ENCODE assay signal across 8 cellular contexts in genomic region chr14:104448721-104449120, GRCh38.
"Had no signal": no experiment of that assay in that cellular context is flagged by ENCODE, and none has a peak within 500 bp of the region (broad histone marks: within the 10 kb centered on the region; RNA-seq: fewer than 3 reads in every experiment).

No MANE protein-coding gene starts in this region.

- DNase-seq: GM23248, GOT3, H7, H9, HCEC 1CT, HFFc6 had no signal

- H3K36me3 ChIP-seq: HAP-1 had no signal

- H3K27ac ChIP-seq: GM23248 had no signal

- H3K4me3 ChIP-seq: GM23248, GM23338, HAP-1 had no signal

- H3K4me1 ChIP-seq: HAP-1 had no signal
